22 cellular contexts compared by ENCODE assay signal in the genomic region with DNA sequence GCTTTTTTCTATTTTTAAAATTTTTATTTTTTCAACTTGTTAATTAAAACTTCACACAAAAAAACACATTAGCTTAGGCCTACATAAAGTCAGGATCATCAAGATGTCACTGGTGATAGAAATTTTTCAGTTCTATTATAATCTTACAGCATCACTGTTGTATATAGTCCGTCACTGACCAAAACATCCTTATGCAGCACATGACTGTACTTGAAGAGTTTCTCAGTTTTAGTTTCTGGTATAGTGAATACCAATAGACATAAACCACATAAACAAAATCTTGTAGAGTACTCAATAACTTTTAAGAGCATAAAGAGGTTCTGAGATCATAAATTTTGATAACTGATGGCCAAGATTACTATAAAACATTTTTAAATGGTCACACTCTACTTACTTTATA.
DNase-seq lines count a peak whose midpoint lies in the region; ATAC-seq and TF ChIP-seq lines count a peak whose summit lies in the region.
"Had no signal": no experiment of that assay in that cellular context is flagged by ENCODE, and none has a peak within 500 bp of the region (broad histone marks: within the 10 kb centered on the region; RNA-seq: fewer than 3 reads in every experiment).

No MANE protein-coding gene starts in this region.

- H3K56ac ChIP-seq in IMR-90 (ENCODE audit: extremely low read depth, insufficient read depth, low read length): no peak overlapping the region

- intact Hi-C loops in IMR-90 (cut with micrococcal nuclease): no loop called here
- intact Hi-C loops in adrenal gland (cut with DNase I): no loop called here

- no peak overlapping the region for H2AK9ac ChIP-seq in IMR-90 (replicated peaks; ENCODE audit: low read depth, low read length, poor library complexity)

- H2BK20ac ChIP-seq in IMR-90 (ENCODE audit: low read depth, low read length): no peak overlapping the region

- H4K8ac ChIP-seq in IMR-90 (ENCODE audit: low read depth in 2 of 2, low read length in 2 of 2): no peak overlapping the region

- no peak overlapping the region for H3K9ac ChIP-seq in IMR-90 (ENCODE audit: low read depth, low read length)

- H3K27me3 ChIP-seq in IMR-90 (ENCODE audit: control insufficient read depth, insufficient read depth, low read length) (no peaks in the 10 kb centered on the region), adrenal gland (no peaks in the 10 kb centered on the region)
- H3K27me3 ChIP-seq: esophagus muscularis mucosa, thyroid gland had no signal

- peak overlapping the region; percentile 76 for H2BK5ac ChIP-seq in IMR-90 (ENCODE audit: low read depth, low read length, poor library complexity, severe bottlenecking)

- TF ChIP-seq CTCF in IMR-90 (conservative IDR thresholded peaks at IDR 0.05; ENCODE audit: low read depth, low read length): no peak
- TF ChIP-seq CTCF in endothelial cell (IDR thresholded peaks at IDR 0.05; ENCODE audit: unreplicated experiment): no peak
- TF ChIP-seq CTCF in adrenal gland (IDR thresholded peaks at IDR 0.05): no peak

- no peak overlapping the region for H4K91ac ChIP-seq in IMR-90 (ENCODE audit: insufficient read depth, low read depth, low read length)

- H2BK120ac ChIP-seq in IMR-90 (ENCODE audit: low read depth, low read length): no peak overlapping the region

- POLR2A ChIA-PET in IMR-90 (lab: Charles Lee; ENCODE audit: unreplicated experiment): no interaction called here

- no peak for TF ChIP-seq RAD21 in IMR-90 (IDR thresholded peaks at IDR 0.05; ENCODE audit: low read length)

- no peak for TF ChIP-seq POLR2A in IMR-90 (IDR thresholded peaks at IDR 0.05; ENCODE audit: low read depth, low read length)
- TF ChIP-seq POLR2A in adrenal gland (IDR thresholded peaks at IDR 0.05): no peak

- no peak overlapping the region for H3K27ac ChIP-seq in IMR-90 (ENCODE audit: insufficient read depth, low read length)
- no peak overlapping the region for H3K27ac ChIP-seq in adrenal gland
- H3K27ac ChIP-seq: esophagus muscularis mucosa, left ventricle myocardium inferior, thyroid gland had no signal

- ATAC-seq in GM21390 (IDR thresholded peaks at IDR 0.05; ENCODE audit: unreplicated experiment) (peak; percentile 58), HG02938 (IDR thresholded peaks at IDR 0.05; ENCODE audit: unreplicated experiment) (peak; percentile 57), IMR-90 (ENCODE audit: low read depth) (peak; percentile 58)
- ATAC-seq: right cardiac atrium had no signal

- H3K9me3 ChIP-seq in IMR-90 (ENCODE audit: control insufficient read depth, insufficient read depth, low read length) (no peaks in the 10 kb centered on the region), adrenal gland (replicated peaks in 1 of 3) (no peaks in the 10 kb centered on the region)
- H3K9me3 ChIP-seq: esophagus muscularis mucosa, left ventricle myocardium inferior, thyroid gland had no signal

- no peaks in the 10 kb centered on the region for H3K27me3 Mint-ChIP-seq in endothelial cell (ENCODE audit: unreplicated experiment)
- H3K27me3 Mint-ChIP-seq: activated CD4-positive, alpha-beta memory T cell treated with anti-CD3 and anti-CD28 coated beads for 36 hours; central memory CD8-positive, alpha-beta T cell had no signal

- H3K14ac ChIP-seq in IMR-90 (replicated peaks; ENCODE audit: low read depth, low read length): no peak overlapping the region

- H3K4ac ChIP-seq in IMR-90 (ENCODE audit: low read depth, low read length): no peak overlapping the region

- peaks cover 5% of the 10 kb centered on the region for H3K4me1 Mint-ChIP-seq in endothelial cell (ENCODE audit: unreplicated experiment)

- H3K4me1 ChIP-seq in IMR-90 (ENCODE audit: control insufficient read depth, insufficient read depth, low read length) (no peaks in the 10 kb centered on the region), adrenal gland (replicated peaks in 1 of 2) (no peaks in the 10 kb centered on the region)
- H3K4me1 ChIP-seq: esophagus muscularis mucosa, left ventricle myocardium inferior, thyroid gland had no signal

- CTCF ChIA-PET in IMR-90 (lab: Yijun Ruan, JAX): interaction anchor here (0.6 kb wide), 1 partner anchor 885 kb away, joined by 3 read pairs; no protein-coding TSS in a partner anchor

- peak overlapping the region; percentile 23; the same call in 1 of the 2 replicates for H3K4me2 ChIP-seq in IMR-90 (ENCODE audit: low read depth, low read length)

- no peak overlapping the region for H2AK5ac ChIP-seq in IMR-90 (ENCODE audit: low read depth, low read length)

- H3K4me3 ChIP-seq in IMR-90 (ENCODE audit: insufficient read depth, low read depth, low read length) (no peak overlapping the region), adrenal gland (no peak overlapping the region)
- H3K4me3 ChIP-seq: esophagus muscularis mucosa, left ventricle myocardium inferior, thyroid gland had no signal

- H2AFZ ChIP-seq in IMR-90 (replicated peaks; ENCODE audit: low read length, poor library complexity): no peak overlapping the region

- H4K20me1 ChIP-seq in IMR-90 (ENCODE audit: insufficient read depth, low read length): peaks cover 10% of the 10 kb centered on the region; the same call in 1 of the 2 replicates

- no peak overlapping the region for H3K18ac ChIP-seq in IMR-90 (ENCODE audit: low read depth, low read length)

- dilution Hi-C loops in IMR-90 (cut with HindIII; ENCODE audit: low sequenced_read_pairs, unreplicated experiment): no loop called here

- peaks cover 3% of the 10 kb centered on the region for H3K36me3 ChIP-seq in IMR-90 (ENCODE audit: control insufficient read depth, insufficient read depth, low read length)
- no peaks in the 10 kb centered on the region for H3K36me3 ChIP-seq in adrenal gland (replicated peaks in 1 of 2)
- H3K36me3 ChIP-seq: thyroid gland had no signal

- no peak overlapping the region for H4K5ac ChIP-seq in IMR-90 (ENCODE audit: low read depth, low read length)

- no peak overlapping the region for H3K23ac ChIP-seq in IMR-90 (ENCODE audit: low read depth, low read length)

- peaks cover 3% of the 10 kb centered on the region for H3K9me1 ChIP-seq in IMR-90 (ENCODE audit: insufficient read depth, low read length)

- WGBS in IMR-90 (ENCODE audit: extremely low coverage in 2 of 2, insufficient read length in 1 of 2), 2 experiments: no CpG with 5 or more reads among the region's 1 CpG
- 97 to 100% (median 99%) methylated on average over 1 of the region's 1 CpG for WGBS in adrenal gland, 4 donors

- in situ Hi-C loops in IMR-90 (cut with MboI; ENCODE audit: low sequenced_read_pairs): no loop called here

- H3K4me3 Mint-ChIP-seq in endothelial cell (ENCODE audit: unreplicated experiment): no peak overlapping the region
- H3K4me3 Mint-ChIP-seq: activated CD4-positive, alpha-beta memory T cell treated with anti-CD3 and anti-CD28 coated beads for 36 hours; central memory CD8-positive, alpha-beta T cell had no signal

- H3K9me3 Mint-ChIP-seq in endothelial cell (ENCODE audit: unreplicated experiment): no peaks in the 10 kb centered on the region
- H3K9me3 Mint-ChIP-seq: activated CD4-positive, alpha-beta memory T cell treated with anti-CD3 and anti-CD28 coated beads for 36 hours; central memory CD8-positive, alpha-beta T cell had no signal

- peaks cover 14 to 36% of the 10 kb centered on the region in 2 experiments for H3K79me1 ChIP-seq in IMR-90 (ENCODE audit: low read depth in 1 of 2, low read length in 2 of 2)

- DNase-seq in ELR (ENCODE audit: low read depth): peak; percentile 19
- DNase-seq in IMR-90: peak; percentile 8
- no peak for DNase-seq in nucleus accumbens (lab: John Stamatoyannopoulos, UW)
- no peak for DNase-seq in endothelial cell (ENCODE audit: low spot score)
- no peak for DNase-seq in iPS-NIHi7 (ENCODE audit: extremely low spot score)
- no peak for DNase-seq in adrenal gland
- DNase-seq: activated CD4-positive, alpha-beta memory T cell treated with anti-CD3 and anti-CD28 coated beads for 36 hours; activated naive CD4-positive, alpha-beta T cell treated with Interleukin-2 at 50 U/mL for 16 hours; aorta; effector CD4-positive, alpha-beta T cell; glutamatergic neuron; left ventricle myocardium inferior; NCI-H1694 treated with DMSO at 0.1 percent for 48 hours; NCI-H345; right cardiac atrium; stimulated activated CD4-positive, alpha-beta T cell treated with anti-CD3 and anti-CD28 coated beads, Interleukin-15, amount 100 ng/mL, for 24 hours; stimulated activated naive CD4-positive, alpha-beta T cell; thyroid gland had no signal

- no TSS peak for BruUV-seq in IMR-90 (replicated peaks; lab: Mats Ljungman, UMichigan)

- no peaks in the 10 kb centered on the region for H3K36me3 Mint-ChIP-seq in endothelial cell (ENCODE audit: low read depth, unreplicated experiment)

- H2BK15ac ChIP-seq in IMR-90 (ENCODE audit: low read depth, low read length): no peak overlapping the region

- no peak overlapping the region for H3K27ac Mint-ChIP-seq in endothelial cell (ENCODE audit: unreplicated experiment)
- H3K27ac Mint-ChIP-seq: activated CD4-positive, alpha-beta memory T cell treated with anti-CD3 and anti-CD28 coated beads for 36 hours had no signal

TF ChIP-seq in IMR-90, 13 proteins besides CTCF, POLR2A, EP300 and RAD21:
- TF ChIP-seq RFX5 (IDR thresholded peaks at IDR 0.05; ENCODE audit: low read depth, low read length): no peak
- no peak for TF ChIP-seq RCOR1 (IDR thresholded peaks at IDR 0.05; ENCODE audit: insufficient replicate concordance, low read length)
- TF ChIP-seq, protein P1, sequence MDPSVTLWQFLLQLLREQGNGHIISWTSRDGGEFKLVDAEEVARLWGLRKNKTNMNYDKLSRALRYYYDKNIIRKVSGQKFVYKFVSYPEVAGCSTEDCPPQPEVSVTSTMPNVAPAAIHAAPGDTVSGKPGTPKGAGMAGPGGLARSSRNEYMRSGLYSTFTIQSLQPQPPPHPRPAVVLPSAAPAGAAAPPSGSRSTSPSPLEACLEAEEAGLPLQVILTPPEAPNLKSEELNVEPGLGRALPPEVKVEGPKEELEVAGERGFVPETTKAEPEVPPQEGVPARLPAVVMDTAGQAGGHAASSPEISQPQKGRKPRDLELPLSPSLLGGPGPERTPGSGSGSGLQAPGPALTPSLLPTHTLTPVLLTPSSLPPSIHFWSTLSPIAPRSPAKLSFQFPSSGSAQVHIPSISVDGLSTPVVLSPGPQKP (IDR thresholded peaks at IDR 0.05; ENCODE audit: borderline replicate concordance, low read depth, low read length): no peak

Comparison
In these comparisons a context has a peak if more than half of its experiments do, and no peak if none do; other contexts are left out.
1. DNase-seq: peak in ELR (single experiment) and IMR-90 (single experiment); none in nucleus accumbens (0 of 56), endothelial cell (single experiment), iPS-NIHi7 (single experiment) and adrenal gland (0 of 7).
2. Peak in every context shown above with its lines, with median percentiles within 50 percentile points of each other: ATAC-seq.